Comparison of ENCODE assay signal across 2 cellular contexts in the genomic region with DNA sequence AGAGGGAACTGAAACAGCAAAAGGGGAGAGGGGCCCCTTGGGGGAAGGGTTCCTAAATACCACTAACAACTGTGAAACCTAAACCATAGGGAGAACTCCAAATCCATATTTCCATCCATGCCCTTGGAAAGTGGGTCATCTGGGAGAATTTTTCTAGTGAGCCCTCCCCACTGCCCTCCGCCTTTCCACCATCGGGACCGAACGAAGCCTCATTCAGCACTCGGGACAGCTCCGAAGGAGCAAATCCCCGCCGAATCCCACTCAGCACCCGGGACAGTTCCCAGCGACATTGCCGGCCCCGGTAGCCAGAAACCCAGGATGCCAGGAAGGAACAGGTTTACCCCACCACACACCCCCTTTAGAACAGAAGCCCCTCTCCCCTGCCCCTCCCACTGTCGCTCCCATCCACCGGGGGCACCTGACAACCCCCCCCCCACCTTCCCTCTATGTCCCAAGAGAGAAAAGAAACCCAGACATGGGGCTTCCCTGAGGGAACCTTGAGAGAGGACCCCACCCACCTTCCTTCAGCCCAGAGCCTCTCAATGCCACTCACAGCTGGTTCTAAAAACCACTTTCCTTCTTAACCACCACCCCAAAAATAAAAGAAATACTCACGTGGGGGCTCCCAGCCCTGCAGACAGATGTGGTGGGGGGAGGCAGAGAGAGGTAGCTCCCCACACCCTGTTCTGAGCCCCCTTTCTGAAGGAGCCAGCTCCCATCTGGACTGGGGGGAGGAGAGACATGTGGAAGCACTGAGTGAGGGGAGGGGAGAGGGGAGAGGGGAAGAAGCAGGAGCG.
TF ChIP-seq lines count a peak whose summit lies in the region.

No MANE protein-coding gene starts in this region.

TF ChIP-seq in HEK293, 187 proteins besides CTCF, POLR2A, EP300 and RAD21 (continued from another document):
- peak; percentile 93; the same call in 1 of the 2 replicates for TF ChIP-seq HOXC10 (CRISPR knock-in tag; IDR thresholded peaks at IDR 0.05)
- peak; percentile 70; the same call in 1 of the 2 replicates for TF ChIP-seq HOXA7 (CRISPR knock-in tag; IDR thresholded peaks at IDR 0.05; ENCODE audit: borderline replicate concordance)
- TF ChIP-seq SETDB1 (IDR thresholded peaks at IDR 0.05; ENCODE audit: insufficient read length, low read length) = no peak
- TF ChIP-seq, protein P1, sequence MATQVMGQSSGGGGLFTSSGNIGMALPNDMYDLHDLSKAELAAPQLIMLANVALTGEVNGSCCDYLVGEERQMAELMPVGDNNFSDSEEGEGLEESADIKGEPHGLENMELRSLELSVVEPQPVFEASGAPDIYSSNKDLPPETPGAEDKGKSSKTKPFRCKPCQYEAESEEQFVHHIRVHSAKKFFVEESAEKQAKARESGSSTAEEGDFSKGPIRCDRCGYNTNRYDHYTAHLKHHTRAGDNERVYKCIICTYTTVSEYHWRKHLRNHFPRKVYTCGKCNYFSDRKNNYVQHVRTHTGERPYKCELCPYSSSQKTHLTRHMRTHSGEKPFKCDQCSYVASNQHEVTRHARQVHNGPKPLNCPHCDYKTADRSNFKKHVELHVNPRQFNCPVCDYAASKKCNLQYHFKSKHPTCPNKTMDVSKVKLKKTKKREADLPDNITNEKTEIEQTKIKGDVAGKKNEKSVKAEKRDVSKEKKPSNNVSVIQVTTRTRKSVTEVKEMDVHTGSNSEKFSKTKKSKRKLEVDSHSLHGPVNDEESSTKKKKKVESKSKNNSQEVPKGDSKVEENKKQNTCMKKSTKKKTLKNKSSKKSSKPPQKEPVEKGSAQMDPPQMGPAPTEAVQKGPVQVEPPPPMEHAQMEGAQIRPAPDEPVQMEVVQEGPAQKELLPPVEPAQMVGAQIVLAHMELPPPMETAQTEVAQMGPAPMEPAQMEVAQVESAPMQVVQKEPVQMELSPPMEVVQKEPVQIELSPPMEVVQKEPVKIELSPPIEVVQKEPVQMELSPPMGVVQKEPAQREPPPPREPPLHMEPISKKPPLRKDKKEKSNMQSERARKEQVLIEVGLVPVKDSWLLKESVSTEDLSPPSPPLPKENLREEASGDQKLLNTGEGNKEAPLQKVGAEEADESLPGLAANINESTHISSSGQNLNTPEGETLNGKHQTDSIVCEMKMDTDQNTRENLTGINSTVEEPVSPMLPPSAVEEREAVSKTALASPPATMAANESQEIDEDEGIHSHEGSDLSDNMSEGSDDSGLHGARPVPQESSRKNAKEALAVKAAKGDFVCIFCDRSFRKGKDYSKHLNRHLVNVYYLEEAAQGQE (tag by site-specific recombination; IDR thresholded peaks at IDR 0.05) = peak; percentile 99
- TF ChIP-seq, protein P2, sequence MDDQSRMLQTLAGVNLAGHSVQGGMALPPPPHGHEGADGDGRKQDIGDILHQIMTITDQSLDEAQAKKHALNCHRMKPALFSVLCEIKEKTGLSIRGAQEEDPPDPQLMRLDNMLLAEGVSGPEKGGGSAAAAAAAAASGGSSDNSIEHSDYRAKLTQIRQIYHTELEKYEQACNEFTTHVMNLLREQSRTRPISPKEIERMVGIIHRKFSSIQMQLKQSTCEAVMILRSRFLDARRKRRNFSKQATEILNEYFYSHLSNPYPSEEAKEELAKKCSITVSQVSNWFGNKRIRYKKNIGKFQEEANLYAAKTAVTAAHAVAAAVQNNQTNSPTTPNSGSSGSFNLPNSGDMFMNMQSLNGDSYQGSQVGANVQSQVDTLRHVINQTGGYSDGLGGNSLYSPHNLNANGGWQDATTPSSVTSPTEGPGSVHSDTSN (CRISPR knock-in tag; IDR thresholded peaks at IDR 0.05) = peak; percentile 95
- TF ChIP-seq MEIS1 (CRISPR knock-in tag; IDR thresholded peaks at IDR 0.05; ENCODE audit: borderline replicate concordance) = peak; percentile 68; the same call in 1 of the 2 replicates
- peak; percentile 91 for TF ChIP-seq HOXD13 (CRISPR knock-in tag; IDR thresholded peaks at IDR 0.05; ENCODE audit: borderline replicate concordance)
TF ChIP-seq in HEK293: peak in this region for 9.

TF ChIP-seq in HepG2, 621 proteins besides CTCF, POLR2A, EP300 and RAD21 (continued from another document and continues in another):
- TF ChIP-seq, protein P3, sequence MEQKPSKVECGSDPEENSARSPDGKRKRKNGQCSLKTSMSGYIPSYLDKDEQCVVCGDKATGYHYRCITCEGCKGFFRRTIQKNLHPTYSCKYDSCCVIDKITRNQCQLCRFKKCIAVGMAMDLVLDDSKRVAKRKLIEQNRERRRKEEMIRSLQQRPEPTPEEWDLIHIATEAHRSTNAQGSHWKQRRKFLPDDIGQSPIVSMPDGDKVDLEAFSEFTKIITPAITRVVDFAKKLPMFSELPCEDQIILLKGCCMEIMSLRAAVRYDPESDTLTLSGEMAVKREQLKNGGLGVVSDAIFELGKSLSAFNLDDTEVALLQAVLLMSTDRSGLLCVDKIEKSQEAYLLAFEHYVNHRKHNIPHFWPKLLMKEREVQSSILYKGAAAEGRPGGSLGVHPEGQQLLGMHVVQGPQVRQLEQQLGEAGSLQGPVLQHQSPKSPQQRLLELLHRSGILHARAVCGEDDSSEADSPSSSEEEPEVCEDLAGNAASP (CRISPR knock-in tag; IDR thresholded peaks at IDR 0.05; ENCODE audit: borderline replicate concordance) = peak; percentile 96
- TF ChIP-seq RBM22 (optimal IDR thresholded peaks at IDR 0.05; ENCODE audit: low read length) (no peak), XBP1 (CRISPR knock-in tag; IDR thresholded peaks at IDR 0.05) (peak; percentile 99), TSC22D2 (CRISPR knock-in tag; IDR thresholded peaks at IDR 0.05; ENCODE audit: borderline replicate concordance) (peak; percentile 100), ZNF20 (CRISPR knock-in tag; IDR thresholded peaks at IDR 0.05) (peak; percentile 92), ZNF24 (IDR thresholded peaks at IDR 0.05) (no peak), JUNB (CRISPR knock-in tag; IDR thresholded peaks at IDR 0.05; ENCODE audit: borderline replicate concordance) (peak; percentile 81), YY1 (IDR thresholded peaks at IDR 0.05; ENCODE audit: insufficient read depth, insufficient replicate concordance, low read depth, low read length) (peak; percentile 22), ZFX (CRISPR knock-in tag; IDR thresholded peaks at IDR 0.05; ENCODE audit: low read depth) (no peak), NCOA5 (CRISPR knock-in tag; IDR thresholded peaks at IDR 0.05) (no peak), ZNF572 (CRISPR knock-in tag; IDR thresholded peaks at IDR 0.05) (no peak), HNRNPL (IDR thresholded peaks at IDR 0.05; ENCODE audit: low read depth, low read length) (no peak), CAMTA2 (CRISPR knock-in tag; IDR thresholded peaks at IDR 0.05; ENCODE audit: borderline replicate concordance) (peak; percentile 98; the same call in 1 of the 2 replicates), ATRX (CRISPR knock-in tag; IDR thresholded peaks at IDR 0.05; ENCODE audit: borderline replicate concordance) (0 out of 2 replicates have a peak, but pooled peaks have one; percentile 80), ZNF224 (CRISPR knock-in tag; IDR thresholded peaks at IDR 0.05) (peak; percentile 80; the same call in 1 of the 2 replicates), ZNF75D (CRISPR knock-in tag; IDR thresholded peaks at IDR 0.05; ENCODE audit: borderline replicate concordance) (peak; percentile 98), ZSCAN20 (CRISPR knock-in tag; IDR thresholded peaks at IDR 0.05; ENCODE audit: borderline replicate concordance) (peak; percentile 99), ZNF546 (CRISPR knock-in tag; conservative IDR thresholded peaks at IDR 0.05) (peak; percentile 98), HDAC6 (IDR thresholded peaks at IDR 0.05; ENCODE audit: low read depth, low read length) (no peak)
- TF ChIP-seq, protein P4, sequence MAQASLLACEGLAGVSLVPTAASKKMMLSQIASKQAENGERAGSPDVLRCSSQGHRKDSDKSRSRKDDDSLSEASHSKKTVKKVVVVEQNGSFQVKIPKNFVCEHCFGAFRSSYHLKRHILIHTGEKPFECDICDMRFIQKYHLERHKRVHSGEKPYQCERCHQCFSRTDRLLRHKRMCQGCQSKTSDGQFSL (CRISPR knock-in tag; IDR thresholded peaks at IDR 0.05) = peak; percentile 76; the same call in 1 of the 2 replicates
- TF ChIP-seq, protein P5, sequence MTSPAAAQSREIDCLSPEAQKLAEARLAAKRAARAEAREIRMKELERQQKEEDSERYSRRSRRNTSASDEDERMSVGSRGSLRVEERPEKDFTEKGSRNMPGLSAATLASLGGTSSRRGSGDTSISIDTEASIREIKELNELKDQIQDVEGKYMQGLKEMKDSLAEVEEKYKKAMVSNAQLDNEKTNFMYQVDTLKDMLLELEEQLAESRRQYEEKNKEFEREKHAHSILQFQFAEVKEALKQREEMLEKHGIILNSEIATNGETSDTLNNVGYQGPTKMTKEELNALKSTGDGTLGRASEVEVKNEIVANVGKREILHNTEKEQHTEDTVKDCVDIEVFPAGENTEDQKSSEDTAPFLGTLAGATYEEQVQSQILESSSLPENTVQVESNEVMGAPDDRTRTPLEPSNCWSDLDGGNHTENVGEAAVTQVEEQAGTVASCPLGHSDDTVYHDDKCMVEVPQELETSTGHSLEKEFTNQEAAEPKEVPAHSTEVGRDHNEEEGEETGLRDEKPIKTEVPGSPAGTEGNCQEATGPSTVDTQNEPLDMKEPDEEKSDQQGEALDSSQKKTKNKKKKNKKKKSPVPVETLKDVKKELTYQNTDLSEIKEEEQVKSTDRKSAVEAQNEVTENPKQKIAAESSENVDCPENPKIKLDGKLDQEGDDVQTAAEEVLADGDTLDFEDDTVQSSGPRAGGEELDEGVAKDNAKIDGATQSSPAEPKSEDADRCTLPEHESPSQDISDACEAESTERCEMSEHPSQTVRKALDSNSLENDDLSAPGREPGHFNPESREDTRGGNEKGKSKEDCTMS (CRISPR knock-in tag; conservative IDR thresholded peaks at IDR 0.05) = peak; percentile 98
- TF ChIP-seq, protein P6, sequence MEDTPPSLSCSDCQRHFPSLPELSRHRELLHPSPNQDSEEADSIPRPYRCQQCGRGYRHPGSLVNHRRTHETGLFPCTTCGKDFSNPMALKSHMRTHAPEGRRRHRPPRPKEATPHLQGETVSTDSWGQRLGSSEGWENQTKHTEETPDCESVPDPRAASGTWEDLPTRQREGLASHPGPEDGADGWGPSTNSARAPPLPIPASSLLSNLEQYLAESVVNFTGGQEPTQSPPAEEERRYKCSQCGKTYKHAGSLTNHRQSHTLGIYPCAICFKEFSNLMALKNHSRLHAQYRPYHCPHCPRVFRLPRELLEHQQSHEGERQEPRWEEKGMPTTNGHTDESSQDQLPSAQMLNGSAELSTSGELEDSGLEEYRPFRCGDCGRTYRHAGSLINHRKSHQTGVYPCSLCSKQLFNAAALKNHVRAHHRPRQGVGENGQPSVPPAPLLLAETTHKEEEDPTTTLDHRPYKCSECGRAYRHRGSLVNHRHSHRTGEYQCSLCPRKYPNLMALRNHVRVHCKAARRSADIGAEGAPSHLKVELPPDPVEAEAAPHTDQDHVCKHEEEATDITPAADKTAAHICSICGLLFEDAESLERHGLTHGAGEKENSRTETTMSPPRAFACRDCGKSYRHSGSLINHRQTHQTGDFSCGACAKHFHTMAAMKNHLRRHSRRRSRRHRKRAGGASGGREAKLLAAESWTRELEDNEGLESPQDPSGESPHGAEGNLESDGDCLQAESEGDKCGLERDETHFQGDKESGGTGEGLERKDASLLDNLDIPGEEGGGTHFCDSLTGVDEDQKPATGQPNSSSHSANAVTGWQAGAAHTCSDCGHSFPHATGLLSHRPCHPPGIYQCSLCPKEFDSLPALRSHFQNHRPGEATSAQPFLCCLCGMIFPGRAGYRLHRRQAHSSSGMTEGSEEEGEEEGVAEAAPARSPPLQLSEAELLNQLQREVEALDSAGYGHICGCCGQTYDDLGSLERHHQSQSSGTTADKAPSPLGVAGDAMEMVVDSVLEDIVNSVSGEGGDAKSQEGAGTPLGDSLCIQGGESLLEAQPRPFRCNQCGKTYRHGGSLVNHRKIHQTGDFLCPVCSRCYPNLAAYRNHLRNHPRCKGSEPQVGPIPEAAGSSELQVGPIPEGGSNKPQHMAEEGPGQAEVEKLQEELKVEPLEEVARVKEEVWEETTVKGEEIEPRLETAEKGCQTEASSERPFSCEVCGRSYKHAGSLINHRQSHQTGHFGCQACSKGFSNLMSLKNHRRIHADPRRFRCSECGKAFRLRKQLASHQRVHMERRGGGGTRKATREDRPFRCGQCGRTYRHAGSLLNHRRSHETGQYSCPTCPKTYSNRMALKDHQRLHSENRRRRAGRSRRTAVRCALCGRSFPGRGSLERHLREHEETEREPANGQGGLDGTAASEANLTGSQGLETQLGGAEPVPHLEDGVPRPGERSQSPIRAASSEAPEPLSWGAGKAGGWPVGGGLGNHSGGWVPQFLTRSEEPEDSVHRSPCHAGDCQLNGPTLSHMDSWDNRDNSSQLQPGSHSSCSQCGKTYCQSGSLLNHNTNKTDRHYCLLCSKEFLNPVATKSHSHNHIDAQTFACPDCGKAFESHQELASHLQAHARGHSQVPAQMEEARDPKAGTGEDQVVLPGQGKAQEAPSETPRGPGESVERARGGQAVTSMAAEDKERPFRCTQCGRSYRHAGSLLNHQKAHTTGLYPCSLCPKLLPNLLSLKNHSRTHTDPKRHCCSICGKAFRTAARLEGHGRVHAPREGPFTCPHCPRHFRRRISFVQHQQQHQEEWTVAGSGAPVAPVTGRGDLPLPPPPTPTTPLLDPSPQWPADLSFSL (CRISPR knock-in tag; IDR thresholded peaks at IDR 0.05) = peak; percentile 58; the same call in 1 of the 2 replicates
- TF ChIP-seq, protein P7, sequence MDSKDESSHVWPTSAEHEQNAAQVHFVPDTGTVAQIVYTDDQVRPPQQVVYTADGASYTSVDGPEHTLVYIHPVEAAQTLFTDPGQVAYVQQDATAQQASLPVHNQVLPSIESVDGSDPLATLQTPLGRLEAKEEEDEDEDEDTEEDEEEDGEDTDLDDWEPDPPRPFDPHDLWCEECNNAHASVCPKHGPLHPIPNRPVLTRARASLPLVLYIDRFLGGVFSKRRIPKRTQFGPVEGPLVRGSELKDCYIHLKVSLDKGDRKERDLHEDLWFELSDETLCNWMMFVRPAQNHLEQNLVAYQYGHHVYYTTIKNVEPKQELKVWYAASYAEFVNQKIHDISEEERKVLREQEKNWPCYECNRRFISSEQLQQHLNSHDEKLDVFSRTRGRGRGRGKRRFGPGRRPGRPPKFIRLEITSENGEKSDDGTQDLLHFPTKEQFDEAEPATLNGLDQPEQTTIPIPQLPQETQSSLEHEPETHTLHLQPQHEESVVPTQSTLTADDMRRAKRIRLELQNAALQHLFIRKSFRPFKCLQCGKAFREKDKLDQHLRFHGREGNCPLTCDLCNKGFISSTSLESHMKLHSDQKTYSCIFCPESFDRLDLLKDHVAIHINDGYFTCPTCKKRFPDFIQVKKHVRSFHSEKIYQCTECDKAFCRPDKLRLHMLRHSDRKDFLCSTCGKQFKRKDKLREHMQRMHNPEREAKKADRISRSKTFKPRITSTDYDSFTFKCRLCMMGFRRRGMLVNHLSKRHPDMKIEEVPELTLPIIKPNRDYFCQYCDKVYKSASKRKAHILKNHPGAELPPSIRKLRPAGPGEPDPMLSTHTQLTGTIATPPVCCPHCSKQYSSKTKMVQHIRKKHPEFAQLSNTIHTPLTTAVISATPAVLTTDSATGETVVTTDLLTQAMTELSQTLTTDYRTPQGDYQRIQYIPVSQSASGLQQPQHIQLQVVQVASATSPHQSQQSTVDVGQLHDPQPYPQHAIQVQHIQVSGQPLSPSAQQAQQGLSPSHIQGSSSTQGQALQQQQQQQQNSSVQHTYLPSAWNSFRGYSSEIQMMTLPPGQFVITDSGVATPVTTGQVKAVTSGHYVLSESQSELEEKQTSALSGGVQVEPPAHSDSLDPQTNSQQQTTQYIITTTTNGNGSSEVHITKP (CRISPR knock-in tag; IDR thresholded peaks at IDR 0.05; ENCODE audit: low read depth) = peak; percentile 91
- TF ChIP-seq, protein P8, sequence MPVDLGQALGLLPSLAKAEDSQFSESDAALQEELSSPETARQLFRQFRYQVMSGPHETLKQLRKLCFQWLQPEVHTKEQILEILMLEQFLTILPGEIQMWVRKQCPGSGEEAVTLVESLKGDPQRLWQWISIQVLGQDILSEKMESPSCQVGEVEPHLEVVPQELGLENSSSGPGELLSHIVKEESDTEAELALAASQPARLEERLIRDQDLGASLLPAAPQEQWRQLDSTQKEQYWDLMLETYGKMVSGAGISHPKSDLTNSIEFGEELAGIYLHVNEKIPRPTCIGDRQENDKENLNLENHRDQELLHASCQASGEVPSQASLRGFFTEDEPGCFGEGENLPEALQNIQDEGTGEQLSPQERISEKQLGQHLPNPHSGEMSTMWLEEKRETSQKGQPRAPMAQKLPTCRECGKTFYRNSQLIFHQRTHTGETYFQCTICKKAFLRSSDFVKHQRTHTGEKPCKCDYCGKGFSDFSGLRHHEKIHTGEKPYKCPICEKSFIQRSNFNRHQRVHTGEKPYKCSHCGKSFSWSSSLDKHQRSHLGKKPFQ (CRISPR knock-in tag; IDR thresholded peaks at IDR 0.05; ENCODE audit: insufficient replicate concordance) = peak; percentile 97
